In genomic region chr19:33904681-33905080, GRCh38 we compare ENCODE assay signal across 12 cellular contexts.
DNase-seq lines count a peak whose midpoint lies in the region.
"Had no signal": no experiment of that assay in that cellular context is flagged by ENCODE, and none has a peak within 500 bp of the region (broad histone marks: within the 10 kb centered on the region; RNA-seq: fewer than 3 reads in every experiment).

No MANE protein-coding gene starts in this region.

- peak overlapping the region; percentile 70; the same call in 1 of the 2 replicates for H3K4me3 ChIP-seq in H7 (ENCODE audit: insufficient read depth, low read depth, low read length)
- H3K4me3 ChIP-seq: SJSA1 had no signal

- H3K36me3 ChIP-seq in H7 (replicated peaks; ENCODE audit: control insufficient read depth, insufficient read depth, low read length): no peaks in the 10 kb centered on the region
- H3K36me3 ChIP-seq: SJSA1 had no signal

- DNase-seq in H7 (peak; percentile 65), brain pericyte (ENCODE audit: low read depth, low spot score) (peak; percentile 55), islet precursor cell (peak; percentile 92), retina (peak; percentile 9), NCI-H2029 (lab: John Stamatoyannopoulos, UW) (no peak), NCI-H146 (lab: John Stamatoyannopoulos, UW) (no peak), nucleus accumbens (lab: John Stamatoyannopoulos, UW) (no peak), NCI-H187 treated with DMSO at 0.1 percent for 48 hours (lab: John Stamatoyannopoulos, UW) (no peak)
- DNase-seq: CD8-positive, alpha-beta memory T cell; GOT3; NCI-H2107 had no signal

- H3K27me3 ChIP-seq in H7 (ENCODE audit: control insufficient read depth, insufficient read depth, low read length): no peaks in the 10 kb centered on the region

Comparison
In these comparisons a context has a peak if more than half of its experiments do, and no peak if none do; other contexts are left out.
1. DNase-seq: peak in H7 (single experiment), brain pericyte (single experiment), islet precursor cell (single experiment) and retina (single experiment); none in NCI-H2029 (single experiment), NCI-H146 (single experiment), nucleus accumbens (0 of 56) and NCI-H187 treated with DMSO at 0.1 percent for 48 hours (single experiment).